In the genomic region with DNA sequence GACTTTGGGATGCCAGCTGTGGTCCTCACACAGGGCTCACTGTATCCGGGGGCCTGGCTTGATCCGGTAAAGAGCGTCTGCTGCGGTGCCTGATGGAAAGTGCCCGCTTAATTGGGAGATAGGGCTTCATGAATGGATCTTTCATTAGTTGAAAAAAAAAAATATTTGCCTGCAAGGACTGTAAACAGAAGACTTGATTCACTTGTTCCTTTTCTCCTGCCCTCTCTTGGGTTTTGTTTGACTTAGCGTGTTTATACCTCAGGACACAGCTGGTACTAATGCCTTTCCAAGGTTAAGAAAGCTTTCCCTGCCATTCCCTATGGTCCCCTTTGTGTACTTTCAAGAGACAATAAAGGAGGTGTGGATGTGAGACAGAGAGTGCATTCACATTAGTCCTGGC, we compare ENCODE assay signal across 15 cellular contexts.
A peak's percentile ranks its signal among the peaks of the same experiment; 100 is the strongest.
DNase-seq lines count a peak whose midpoint lies in the region; ATAC-seq and TF ChIP-seq lines count a peak whose summit lies in the region.
"Had no signal": no experiment of that assay in that cellular context is flagged by ENCODE, and none has a peak within 500 bp of the region (broad histone marks: within the 10 kb centered on the region; RNA-seq: fewer than 3 reads in every experiment).

No MANE protein-coding gene starts in this region.

- TF ChIP-seq CTCF in right atrium auricular region (IDR thresholded peaks at IDR 0.05) (no peak), natural killer cell (IDR thresholded peaks at IDR 0.05) (no peak), testis (IDR thresholded peaks at IDR 0.05) (no peak), WERI-Rb-1 (IDR thresholded peaks at IDR 0.05; ENCODE audit: low read depth, low read length) (no peak)

- no peaks in the 10 kb centered on the region for H3K9me3 Mint-ChIP-seq in dendritic cell treated with granulocyte-macrophage colony-stimulating factor and Interleukin-4, amounts not matched to agents 40 ng/mL and 50 ng/mL, for 4 days
- no peaks in the 10 kb centered on the region for H3K9me3 Mint-ChIP-seq in natural killer cell
- H3K9me3 Mint-ChIP-seq: GM23338 had no signal

- 79 to 84% methylated on average over 6 of the region's 6 CpGs for WGBS in testis, 2 donors

- H3K4me1 ChIP-seq in right atrium auricular region (peaks cover 0 to 37% of the 10 kb centered on the region in 2 donors), testis (peaks cover 12% of the 10 kb centered on the region)
- H3K4me1 ChIP-seq: Caco-2 had no signal

- H3K36me3 Mint-ChIP-seq in dendritic cell treated with granulocyte-macrophage colony-stimulating factor and Interleukin-4, amounts not matched to agents 40 ng/mL and 50 ng/mL, for 4 days (ENCODE audit: low read depth): peaks cover 14% of the 10 kb centered on the region
- no peaks in the 10 kb centered on the region for H3K36me3 Mint-ChIP-seq in natural killer cell

- H3K27me3 ChIP-seq in right atrium auricular region (no peaks in the 10 kb centered on the region), testis (no peaks in the 10 kb centered on the region), WERI-Rb-1 (ENCODE audit: insufficient read depth, low read depth, severe bottlenecking) (no peaks in the 10 kb centered on the region)
- H3K27me3 ChIP-seq: Peyer's patch had no signal

- peak overlapping the region; percentile 10 to 22 for H3K27ac ChIP-seq in right atrium auricular region
- H3K27ac ChIP-seq in testis: no peak overlapping the region
- H3K27ac ChIP-seq in WERI-Rb-1: no peak overlapping the region
- H3K27ac ChIP-seq: KMS-11 had no signal

- H3K4me1 Mint-ChIP-seq in dendritic cell treated with granulocyte-macrophage colony-stimulating factor and Interleukin-4, amounts not matched to agents 40 ng/mL and 50 ng/mL, for 4 days (ENCODE audit: low read depth): peaks cover 16% of the 10 kb centered on the region
- H3K4me1 Mint-ChIP-seq in natural killer cell: peaks cover 19 to 30% of the 10 kb centered on the region in 2 donors
- H3K4me1 Mint-ChIP-seq: GM23338 had no signal

- H3K4me3 ChIP-seq in right atrium auricular region (no peak overlapping the region), testis (no peak overlapping the region), WERI-Rb-1 (ENCODE audit: low read depth, low read length) (no peak overlapping the region)
- H3K4me3 ChIP-seq: GM23338, Peyer's patch had no signal

- DNase-seq in right atrium auricular region (ENCODE audit: low spot score) (no peak), cardiac septum (ENCODE audit: low spot score) (no peak), natural killer cell (no peak), testis (peak; percentile 22), NCI-H187 treated with DMSO at 0.1 percent for 48 hours (lab: John Stamatoyannopoulos, UW) (no peak), WERI-Rb-1 (no peak), NCI-H1105 treated with DMSO at 0.1 percent for 48 hours (lab: John Stamatoyannopoulos, UW) (no peak)
- DNase-seq: Caco-2; CD4-positive, CD25-positive, alpha-beta regulatory T cell; HCEC 1CT; NCI-H526; Peyer's patch had no signal

- H3K27ac Mint-ChIP-seq in dendritic cell treated with granulocyte-macrophage colony-stimulating factor and Interleukin-4, amounts not matched to agents 40 ng/mL and 50 ng/mL, for 4 days: peak overlapping the region; percentile 62
- H3K27ac Mint-ChIP-seq in natural killer cell: peak overlapping the region; percentile 38 to 59
- H3K27ac Mint-ChIP-seq: GM23338 had no signal

- no peaks in the 10 kb centered on the region for H3K27me3 Mint-ChIP-seq in dendritic cell treated with granulocyte-macrophage colony-stimulating factor and Interleukin-4, amounts not matched to agents 40 ng/mL and 50 ng/mL, for 4 days
- no peaks in the 10 kb centered on the region for H3K27me3 Mint-ChIP-seq in natural killer cell (ENCODE audit: low read depth in 2 of 2)
- H3K27me3 Mint-ChIP-seq: CD4-positive, CD25-positive, alpha-beta regulatory T cell had no signal

- no peak overlapping the region for H3K4me3 Mint-ChIP-seq in dendritic cell treated with granulocyte-macrophage colony-stimulating factor and Interleukin-4, amounts not matched to agents 40 ng/mL and 50 ng/mL, for 4 days
- H3K4me3 Mint-ChIP-seq in natural killer cell: no peak overlapping the region
- H3K4me3 Mint-ChIP-seq: CD4-positive, CD25-positive, alpha-beta regulatory T cell; GM23338 had no signal

- H3K9me3 ChIP-seq in right atrium auricular region: no peaks in the 10 kb centered on the region
- no peaks in the 10 kb centered on the region for H3K9me3 ChIP-seq in testis
- H3K9me3 ChIP-seq in WERI-Rb-1 (ENCODE audit: severe bottlenecking): no peaks in the 10 kb centered on the region
- H3K9me3 ChIP-seq: Caco-2, Peyer's patch had no signal

- intact Hi-C loops in cardiac septum (cut with DNase I): no loop called here
- intact Hi-C loops in dendritic cell treated with granulocyte-macrophage colony-stimulating factor and Interleukin-4, amounts not matched to agents 40 ng/mL and 50 ng/mL, for 4 days (cut with micrococcal nuclease): no loop called here
- intact Hi-C loops in natural killer cell (cut with micrococcal nuclease): no loop called here
- intact Hi-C loops in testis (cut with DNase I; ENCODE audit: low total_unique reads): no loop called here

- no peak for TF ChIP-seq POLR2A in testis (IDR thresholded peaks at IDR 0.05)

- no peaks in the 10 kb centered on the region for H3K36me3 ChIP-seq in right atrium auricular region
- no peaks in the 10 kb centered on the region for H3K36me3 ChIP-seq in testis (ENCODE audit: low read depth, missing control alignments)
- H3K36me3 ChIP-seq in WERI-Rb-1: no peaks in the 10 kb centered on the region
- H3K36me3 ChIP-seq: Peyer's patch had no signal

- ATAC-seq in natural killer cell: no peak
- ATAC-seq: GM23338 had no signal

Comparison
In these comparisons a context has a peak if more than half of its experiments do, and no peak if none do; other contexts are left out.
1. H3K27ac ChIP-seq: peak in right atrium auricular region (2 of 2); none in testis (0 of 2) and WERI-Rb-1 (single experiment).